Comparison of ENCODE assay signal across 17 cellular contexts in genomic region chr3:121803921-121804320, GRCh38.
"Had no signal": no experiment of that assay in that cellular context is flagged by ENCODE, and none has a peak within 500 bp of the region (broad histone marks: within the 10 kb centered on the region; RNA-seq: fewer than 3 reads in every experiment).

No MANE protein-coding gene starts in this region.

- H3K27me3 ChIP-seq: esophagus squamous epithelium, right atrium auricular region, transverse colon had no signal

- H3K4me3 ChIP-seq: esophagus squamous epithelium, right atrium auricular region, skin epidermis, transverse colon had no signal

- H3K27ac Mint-ChIP-seq: activated CD8-positive, alpha-beta T cell treated with anti-CD3 and anti-CD28 coated beads for 36 hours; activated T-helper 1 cell treated with anti-CD3 and anti-CD28 coated beads, Interleukin-12 subunit alpha, Interleukin-12 subunit beta, Interleukin-2, Interleukin-4 antibody, amounts not matched to agents 30 ng/mL and 10 ng/mL and 1 ng/mL, durations not matched to agents 14 hours and 24 hours and 36 hours had no signal

- ATAC-seq: activated CD8-positive, alpha-beta T cell treated with anti-CD3 and anti-CD28 coated beads for 36 hours; left ventricle myocardium superior had no signal

- H3K9me3 Mint-ChIP-seq: activated CD8-positive, alpha-beta T cell treated with anti-CD3 and anti-CD28 coated beads for 36 hours; activated T-helper 1 cell treated with anti-CD3 and anti-CD28 coated beads, Interleukin-12 subunit alpha, Interleukin-12 subunit beta, Interleukin-2, Interleukin-4 antibody, amounts not matched to agents 30 ng/mL and 10 ng/mL and 1 ng/mL, durations not matched to agents 14 hours and 24 hours and 36 hours had no signal

- H3K9me3 ChIP-seq: esophagus squamous epithelium, right atrium auricular region, transverse colon had no signal

- DNase-seq: activated CD4-positive, alpha-beta T cell treated with anti-CD3 and anti-CD28 coated beads for 4 hours; activated CD8-positive, alpha-beta memory T cell treated with anti-CD3 and anti-CD28 coated beads, Interleukin-2, amount 50 U/mL, for 4 hours; activated CD8-positive, alpha-beta T cell treated with anti-CD3 and anti-CD28 coated beads for 36 hours; activated naive CD4-positive, alpha-beta T cell; esophagus squamous epithelium; foreskin fibroblast; head of caudate nucleus; left ventricle myocardium superior; posterior cingulate gyrus; stimulated activated naive CD4-positive, alpha-beta T cell; substantia nigra; SW 1271; transverse colon had no signal

- H3K27me3 Mint-ChIP-seq: activated CD8-positive, alpha-beta T cell treated with anti-CD3 and anti-CD28 coated beads for 36 hours had no signal

- H3K27ac ChIP-seq: esophagus squamous epithelium, right atrium auricular region, skin epidermis, VCaP had no signal

- H3K4me3 Mint-ChIP-seq: activated CD8-positive, alpha-beta T cell treated with anti-CD3 and anti-CD28 coated beads for 36 hours; activated T-helper 1 cell treated with anti-CD3 and anti-CD28 coated beads, Interleukin-12 subunit alpha, Interleukin-12 subunit beta, Interleukin-2, Interleukin-4 antibody, amounts not matched to agents 30 ng/mL and 10 ng/mL and 1 ng/mL, durations not matched to agents 14 hours and 24 hours and 36 hours had no signal
